14 cellular contexts compared by ENCODE assay signal in the genomic region with DNA sequence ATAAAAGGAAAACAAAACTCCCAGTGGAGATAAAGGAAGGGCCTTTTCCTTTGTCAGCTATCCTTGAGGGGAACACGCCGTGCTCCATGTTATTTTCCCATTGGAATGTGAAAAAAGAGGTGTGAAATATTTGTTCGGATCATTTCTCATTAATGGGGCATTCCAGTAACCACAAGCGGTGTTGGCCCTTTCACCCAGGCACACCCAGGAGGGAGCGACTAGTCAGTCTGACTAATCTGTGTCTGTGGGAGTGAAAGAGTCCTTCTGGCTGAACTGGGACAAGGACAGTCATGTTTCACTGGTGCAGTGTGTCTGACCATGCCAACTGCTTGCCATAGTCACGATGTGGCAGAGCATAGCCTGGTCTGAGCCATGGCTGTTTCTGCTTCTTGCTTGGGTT. TPM values are rescaled to one million over a fixed set of nuclear protein-coding genes. Genes with fewer than 3 reads are reported as not detected.
A peak's percentile ranks its signal among the peaks of the same experiment; 100 is the strongest.
DNase-seq lines count a peak whose midpoint lies in the region; ATAC-seq and TF ChIP-seq lines count a peak whose summit lies in the region.
"Had no signal": no experiment of that assay in that cellular context is flagged by ENCODE, and none has a peak within 500 bp of the region (broad histone marks: within the 10 kb centered on the region; RNA-seq: fewer than 3 reads in every experiment).

No MANE protein-coding gene starts in this region.

- H3K36me3 ChIP-seq in lung (ENCODE audit: control insufficient read depth in 2 of 2, insufficient read depth in 2 of 2, low read length in 2 of 2): no peaks in the 10 kb centered on the region
- H3K36me3 ChIP-seq: colonic mucosa had no signal

- H3K27me3 ChIP-seq in lung (ENCODE audit: control insufficient read depth, insufficient read depth): no peaks in the 10 kb centered on the region
- H3K27me3 ChIP-seq: colonic mucosa had no signal

- H3K27ac ChIP-seq in lung (ENCODE audit: low read depth in 1 of 2, low read length in 1 of 2): peak overlapping the region in 1 of 2 donors; percentile 55
- H3K27ac ChIP-seq: colonic mucosa had no signal

- 55 to 77% methylated on average over 6 of the region's 6 CpGs for WGBS in lung, 2 donors

- DNase-seq in AG09309 (ENCODE audit: low read depth): peak; percentile 57
- DNase-seq in NCI-H226: peak; percentile 96
- DNase-seq in epithelial cell of esophagus (ENCODE audit: low read depth): peak; percentile 96
- peak; percentile 44 for DNase-seq in lung (ENCODE audit: low spot score)
- DNase-seq in dermis blood vessel endothelial cell: no peak
- no peak for DNase-seq in central memory CD4-positive, alpha-beta T cell
- no peak for DNase-seq in iPS-NIHi11 (ENCODE audit: low spot score)
- DNase-seq: activated CD8-positive, alpha-beta memory T cell treated with anti-CD3 and anti-CD28 coated beads, Interleukin-2, amount 50 U/mL, for 48 hours; C1 segment of cervical spinal cord; colonic mucosa; NCI-H2107; stimulated activated naive CD8-positive, alpha-beta T cell treated with anti-CD3 and anti-CD28 coated beads, Interleukin-15, Interleukin-2, amounts not matched to agents 100 U/mL and 50 U/mL, for 24 hours had no signal

- peak; percentile 67 for ATAC-seq in lung (ENCODE audit: insufficient read depth, low FRiP score)
- ATAC-seq in GM19455 (IDR thresholded peaks at IDR 0.05; ENCODE audit: unreplicated experiment): no peak
- ATAC-seq: stimulated activated naive CD8-positive, alpha-beta T cell treated with anti-CD3 and anti-CD28 coated beads, Interleukin-15, Interleukin-2, amounts not matched to agents 100 U/mL and 50 U/mL, for 24 hours had no signal

- H3K9me3 ChIP-seq in lung (ENCODE audit: control insufficient read depth in 2 of 2, insufficient read depth in 1 of 2, low read length in 1 of 2): peaks cover 0 to 2% of the 10 kb centered on the region in 2 donors
- H3K9me3 ChIP-seq: colonic mucosa had no signal

- H3K4me1 ChIP-seq in lung (ENCODE audit: control insufficient read depth in 2 of 2, insufficient read depth in 2 of 2, low read length in 2 of 2): peaks cover 0 to 7% of the 10 kb centered on the region in 2 donors

- TF ChIP-seq CTCF in AG09309 (IDR thresholded peaks at IDR 0.05; ENCODE audit: control insufficient read depth, insufficient read depth, low read depth, low read length, missing control alignments) (no peak), epithelial cell of esophagus (IDR thresholded peaks at IDR 0.05; ENCODE audit: insufficient read depth, low read depth, low read length, missing control alignments) (no peak), lung (IDR thresholded peaks at IDR 0.05; ENCODE audit: control extremely low read depth, extremely low read depth) (no peak)

- H3K4me3 ChIP-seq in AG09309 (ENCODE audit: control insufficient read depth, low read depth, low read length) (no peak overlapping the region), epithelial cell of esophagus (ENCODE audit: low read length) (no peak overlapping the region), lung (no peak overlapping the region)
- H3K4me3 ChIP-seq: colonic mucosa had no signal

RNA-seq across cellular contexts. Expression of gene MYEOV, which starts 13.0 kb away (rescaled TPM):
- under 1 TPM; 0.52 to 0.77 TPM for total RNA-seq in lung
- polyA plus RNA-seq in lung: under 1 TPM; 0.37 to 0.82 TPM
- total RNA-seq in dermis blood vessel endothelial cell: 0.05 TPM in 1 of 2 replicates, not detected in the other
- total RNA-seq: T-helper 1 cell treated with Interleukin-12 subunit alpha and Interleukin-12 subunit beta and Interleukin-4 antibody, amounts not matched to agents 30 ng/mL and 1 ng/mL, for 36 hours had no signal

Comparison
In these comparisons a context has a peak if more than half of its experiments do, and no peak if none do; other contexts are left out.
1. DNase-seq: peak in AG09309 (single experiment), NCI-H226 (single experiment), epithelial cell of esophagus (single experiment) and lung (single experiment); none in dermis blood vessel endothelial cell (single experiment), central memory CD4-positive, alpha-beta T cell (single experiment) and iPS-NIHi11 (single experiment).